1 cellular context compared by ENCODE assay signal in genomic region chr14:23055621-23056256, GRCh38.
TF ChIP-seq lines count a peak whose summit lies in the region.

No MANE protein-coding gene starts in this region.

TF ChIP-seq in GM12878, 131 proteins besides CTCF, POLR2A, EP300 and RAD21:
- TF ChIP-seq RCOR1 (conservative IDR thresholded peaks at IDR 0.05; ENCODE audit: low read depth, low read length), result no peak
- no peak for TF ChIP-seq SREBF1 (IDR thresholded peaks at IDR 0.05; ENCODE audit: low read length)
- TF ChIP-seq ATF7 (IDR thresholded peaks at IDR 0.05; ENCODE audit: low read depth), result no peak
- TF ChIP-seq DPF2 (IDR thresholded peaks at IDR 0.05), result 0 out of 2 replicates have a peak, but pooled peaks have one; percentile 16
- no peak for TF ChIP-seq NR2C2 (IDR thresholded peaks at IDR 0.05; ENCODE audit: borderline replicate concordance, control insufficient read depth, insufficient read length, low read depth)
- no peak for TF ChIP-seq ELK1 (IDR thresholded peaks at IDR 0.05; ENCODE audit: low read depth, low read length)
- no peak for TF ChIP-seq ZNF687 (IDR thresholded peaks at IDR 0.05)
- TF ChIP-seq JUNB (IDR thresholded peaks at IDR 0.05), result no peak
- TF ChIP-seq E4F1 (IDR thresholded peaks at IDR 0.05; ENCODE audit: borderline replicate concordance, partially characterized antibody), result no peak
- TF ChIP-seq EED (IDR thresholded peaks at IDR 0.05; ENCODE audit: low read depth), result no peak
- TF ChIP-seq PAX5 (IDR thresholded peaks at IDR 0.05; ENCODE audit: borderline replicate concordance, low read depth, low read length), result no peak
- no peak for TF ChIP-seq TCF3 (IDR thresholded peaks at IDR 0.05; ENCODE audit: borderline replicate concordance, insufficient read depth, low read depth, low read length)
- TF ChIP-seq ZNF274 (IDR thresholded peaks at IDR 0.05; ENCODE audit: insufficient read depth, insufficient read length), result no peak
- no peak for TF ChIP-seq ZBTB11 (CRISPR knock-in tag; IDR thresholded peaks at IDR 0.05)
- TF ChIP-seq WRNIP1 (IDR thresholded peaks at IDR 0.05; ENCODE audit: borderline replicate concordance, low read depth, low read length), result no peak
- TF ChIP-seq USF1 (IDR thresholded peaks at IDR 0.05; ENCODE audit: borderline replicate concordance, extremely low read length, insufficient read depth, low read depth, low read length), result peak; percentile 31
- no peak for TF ChIP-seq BCL11A (IDR thresholded peaks at IDR 0.05; ENCODE audit: low read depth, low read length)
